ENCODE assay signal across 10 cellular contexts in the genomic region with DNA sequence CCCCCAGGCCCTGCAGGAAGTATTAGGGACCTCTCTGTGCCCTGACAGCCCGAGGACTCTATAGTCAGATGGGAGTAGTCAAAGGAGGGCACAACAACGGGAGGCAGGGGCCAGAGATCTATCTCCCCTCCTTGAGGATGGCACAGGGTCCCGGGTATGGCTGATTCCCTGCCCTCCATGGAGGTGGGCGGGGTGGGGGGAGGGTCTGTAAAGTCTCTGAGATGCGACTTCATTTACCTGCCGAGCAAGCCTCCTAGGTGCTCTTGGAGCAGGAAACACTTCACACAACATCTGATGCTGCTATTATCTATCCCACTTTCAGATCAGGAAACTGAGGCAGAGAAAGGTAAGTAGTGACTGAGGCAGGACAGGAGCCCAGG. TPM values are rescaled to one million over a fixed set of nuclear protein-coding genes. Genes with fewer than 3 reads are reported as not detected.
DNase-seq lines count a peak whose midpoint lies in the region; ATAC-seq and TF ChIP-seq lines count a peak whose summit lies in the region.
"Had no signal": no experiment of that assay in that cellular context is flagged by ENCODE, and none has a peak within 500 bp of the region (broad histone marks: within the 10 kb centered on the region; RNA-seq: fewer than 3 reads in every experiment).

No MANE protein-coding gene starts in this region.

- TF ChIP-seq EP300 in suprapubic skin (IDR thresholded peaks at IDR 0.05) = no peak

- no CpG with 5 or more reads among the region's 6 CpGs for WGBS in mesodermal cell (ENCODE audit: insufficient coverage in 2 of 2), 2 experiments
- 63% methylated on average over 2 of the region's 6 CpGs for WGBS in suprapubic skin

- H3K4me1 ChIP-seq in NT2/D1 (ENCODE audit: insufficient read depth, insufficient read length) (peaks cover 26% of the 10 kb centered on the region), mesodermal cell (ENCODE audit: control insufficient read depth, insufficient read depth, low read length, poor library complexity, severe bottlenecking) (peaks cover 45% of the 10 kb centered on the region), suprapubic skin (peaks cover 72% of the 10 kb centered on the region)

- H3K27me3 ChIP-seq in NT2/D1 (ENCODE audit: insufficient read depth, insufficient read length) = no peaks in the 10 kb centered on the region
- H3K27me3 ChIP-seq in suprapubic skin = no peaks in the 10 kb centered on the region

- DNase-seq in NT2/D1 (ENCODE audit: low read depth, low spot score) (no peak), suprapubic skin (ENCODE audit: low spot score in 2 of 2) (no peak), NCI-H2029 treated with DMSO at 0.1 percent for 48 hours (lab: John Stamatoyannopoulos, UW) (no peak), DMS 273 (lab: John Stamatoyannopoulos, UW; ENCODE audit: unreplicated experiment) (no peak)
- DNase-seq: activated gamma-delta T cell had no signal

- H3K27ac ChIP-seq in cingulate gyrus (ENCODE audit: low read depth, low read length) = peak overlapping the region; percentile 98
- peak overlapping the region; percentile 97 for H3K27ac ChIP-seq in mesodermal cell (ENCODE audit: low read depth, low read length, severe bottlenecking)
- H3K27ac ChIP-seq in suprapubic skin = peak overlapping the region; percentile 99

- H3K36me3 ChIP-seq in NT2/D1 (ENCODE audit: insufficient read depth, insufficient read length, low read length) (peaks cover 17% of the 10 kb centered on the region), mesodermal cell (ENCODE audit: control insufficient read depth, insufficient read depth, low read length) (peaks cover 19% of the 10 kb centered on the region), suprapubic skin (no peaks in the 10 kb centered on the region)

- TF ChIP-seq CTCF in suprapubic skin (IDR thresholded peaks at IDR 0.05) = no peak

- H3K9me3 ChIP-seq in NT2/D1 (ENCODE audit: insufficient read depth, low read length) = no peaks in the 10 kb centered on the region
- H3K9me3 ChIP-seq in mesodermal cell (ENCODE audit: control insufficient read depth, low read length) = no peaks in the 10 kb centered on the region
- H3K9me3 ChIP-seq in suprapubic skin = no peaks in the 10 kb centered on the region

- H3K4me3 ChIP-seq in NT2/D1 (ENCODE audit: insufficient read length, low read depth) (peak overlapping the region; percentile 9), mesodermal cell (ENCODE audit: extremely low read depth, insufficient read depth, low read length, poor library complexity, severe bottlenecking) (peak overlapping the region; percentile 77), suprapubic skin (peak overlapping the region; percentile 77)
- H3K4me3 ChIP-seq: GM12878 had no signal

- peak overlapping the region; percentile 63 for H3K9ac ChIP-seq in NT2/D1 (ENCODE audit: insufficient read length, low read depth)

- no peak for TF ChIP-seq POLR2A in suprapubic skin (IDR thresholded peaks at IDR 0.05)

- ATAC-seq in HG03025 (IDR thresholded peaks at IDR 0.05; ENCODE audit: low FRiP score, unreplicated experiment) (no peak), HG03460 (IDR thresholded peaks at IDR 0.05; ENCODE audit: unreplicated experiment) (no peak)
- ATAC-seq: GM12878 had no signal

RNA-seq across cellular contexts. Expression of gene CDC42EP1, which starts 0.8 kb away (rescaled TPM):
- 82.1 TPM for polyA plus RNA-seq in mesodermal cell (2013, experiment 1 of 2)
- polyA plus RNA-seq in mesodermal cell (2013, experiment 2 of 2) = 64.8 TPM
- total RNA-seq in suprapubic skin = 10 to 100 TPM; 32.1 to 93.7 (median 80.9) TPM

RNA-seq across cellular contexts. Expression of gene LGALS2, which starts 20.4 kb away (rescaled TPM):
- polyA plus RNA-seq in mesodermal cell (2013, experiment 1 of 2) = not detected
- not detected for polyA plus RNA-seq in mesodermal cell (2013, experiment 2 of 2)
- total RNA-seq in suprapubic skin = not detected

RNA-seq across cellular contexts. Expression of gene CARD10, which starts 40.3 kb away (rescaled TPM):
- polyA plus RNA-seq in mesodermal cell (2013, experiment 1 of 2) = 9.3 TPM
- 7.5 TPM for polyA plus RNA-seq in mesodermal cell (2013, experiment 2 of 2)
- total RNA-seq in suprapubic skin = 10 to 100 TPM; 12.2 to 17.3 (median 14.8) TPM

RNA-seq across cellular contexts. Expression of gene GGA1, which starts 49.1 kb away (rescaled TPM):
- polyA plus RNA-seq in mesodermal cell (2013, experiment 1 of 2) = 54.8 TPM
- 44.0 TPM for polyA plus RNA-seq in mesodermal cell (2013, experiment 2 of 2)
- total RNA-seq in suprapubic skin = 100 to 1,000 TPM in 1 of 4 donors, 10 to 100 TPM in 3; 52.8 to 124 (median 65.3) TPM

Comparison
In these comparisons a context has a peak if more than half of its experiments do, and no peak if none do; other contexts are left out.
1. H3K4me3 ChIP-seq: peak in every context shown above with its lines; median percentile 77 in mesodermal cell; 77 in suprapubic skin; 9 in NT2/D1.